ENCODE assay signal across 9 cellular contexts in the genomic region with DNA sequence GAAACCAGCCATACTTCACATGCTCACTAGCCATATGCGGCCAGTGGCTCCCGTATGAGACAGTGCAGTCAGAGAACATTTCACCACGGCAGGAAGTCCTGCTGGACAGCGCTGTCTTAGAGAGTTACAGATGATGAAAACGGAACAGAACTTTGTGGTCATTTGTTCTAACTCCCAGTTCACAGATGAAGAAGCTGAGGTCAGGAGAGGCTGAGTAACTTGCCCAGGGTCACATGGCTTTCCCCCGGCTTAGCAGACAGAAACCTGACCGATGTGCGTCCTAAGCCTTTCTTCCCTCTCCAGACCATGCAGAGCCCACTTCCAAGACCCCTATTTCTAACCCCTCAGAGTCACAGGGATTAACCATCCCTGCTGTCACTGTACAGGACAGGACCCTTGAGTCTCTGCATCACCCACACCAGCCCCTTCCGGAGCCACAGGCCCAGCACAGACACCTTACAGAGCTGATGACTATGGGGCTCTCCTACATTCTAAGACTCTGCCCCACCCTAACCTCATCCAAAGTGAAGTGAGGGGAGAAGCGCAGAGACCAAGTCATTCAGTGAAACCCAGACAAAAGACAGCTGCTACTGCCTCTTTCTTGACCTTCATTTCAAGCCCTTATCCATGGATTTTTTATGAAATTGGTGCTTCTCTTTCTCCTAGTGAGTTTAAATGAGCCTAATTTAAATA.
DNase-seq lines count a peak whose midpoint lies in the region; ATAC-seq and TF ChIP-seq lines count a peak whose summit lies in the region.
"Had no signal": no experiment of that assay in that cellular context is flagged by ENCODE, and none has a peak within 500 bp of the region (broad histone marks: within the 10 kb centered on the region; RNA-seq: fewer than 3 reads in every experiment).

No MANE protein-coding gene starts in this region.

- 81 to 92% methylated on average over 10 of the region's 10 CpGs for WGBS in sigmoid colon, 2 donors

- no peaks in the 10 kb centered on the region for H3K9me3 ChIP-seq in sigmoid colon

- no peak for DNase-seq in activated T-helper 1 cell treated with anti-CD3 and anti-CD28 coated beads, Interleukin-12 subunit alpha, Interleukin-12 subunit beta, Interleukin-2, Interleukin-4 antibody, amounts not matched to agents 30 ng/mL and 10 ng/mL and 1 ng/mL, durations not matched to agents 14 hours and 24 hours and 36 hours (ENCODE audit: low spot score)
- DNase-seq in NCI-H446 (lab: John Stamatoyannopoulos, UW): no peak
- no peak for DNase-seq in NCI-H510A (lab: John Stamatoyannopoulos, UW)
- no peak for DNase-seq in DMS 273 treated with DMSO at 0.1 percent for 48 hours (lab: John Stamatoyannopoulos, UW)
- no peak for DNase-seq in sigmoid colon
- DNase-seq: cortex of kidney had no signal

- peaks cover 0 to 2% (median under 1%) of the 10 kb centered on the region in 4 donors for H3K4me1 ChIP-seq in sigmoid colon

- H3K36me3 ChIP-seq in sigmoid colon: no peaks in the 10 kb centered on the region

- H3K27me3 Mint-ChIP-seq in activated T-helper 1 cell treated with anti-CD3 and anti-CD28 coated beads, Interleukin-12 subunit alpha, Interleukin-12 subunit beta, Interleukin-2, Interleukin-4 antibody, amounts not matched to agents 30 ng/mL and 10 ng/mL and 1 ng/mL, durations not matched to agents 14 hours and 24 hours and 36 hours (ENCODE audit: insufficient read depth): no peaks in the 10 kb centered on the region

- no peaks in the 10 kb centered on the region for H3K27me3 ChIP-seq in sigmoid colon

- intact Hi-C loops in activated T-helper 1 cell treated with anti-CD3 and anti-CD28 coated beads, Interleukin-12 subunit alpha, Interleukin-12 subunit beta, Interleukin-2, Interleukin-4 antibody, amounts not matched to agents 30 ng/mL and 10 ng/mL and 1 ng/mL, durations not matched to agents 14 hours and 24 hours and 36 hours (cut with micrococcal nuclease): loop anchor here (1.0 to 5.0 kb wide), 8 partner anchors 29 to 524 kb away; partner anchors contain the start of genes ABITRAM, CTNNAL1, ELP1 and EPB41L4B
- intact Hi-C loops in sigmoid colon (cut with DNase I): loop anchor here (10.0 kb wide), 1 partner anchor 476 kb away; the partner anchor contains the start of genes ABITRAM and ELP1

- ATAC-seq in GM18499 (IDR thresholded peaks at IDR 0.05; ENCODE audit: insufficient read depth, unreplicated experiment): peak; percentile 61
- peak; percentile 80 for ATAC-seq in GM21381 (IDR thresholded peaks at IDR 0.05; ENCODE audit: unreplicated experiment)
- peak; percentile 77 for ATAC-seq in HG03175 (IDR thresholded peaks at IDR 0.05; ENCODE audit: unreplicated experiment)

- TF ChIP-seq EP300 in sigmoid colon (IDR thresholded peaks at IDR 0.05): no peak

- peak overlapping the region; percentile 65 for H3K4me3 Mint-ChIP-seq in activated T-helper 1 cell treated with anti-CD3 and anti-CD28 coated beads, Interleukin-12 subunit alpha, Interleukin-12 subunit beta, Interleukin-2, Interleukin-4 antibody, amounts not matched to agents 30 ng/mL and 10 ng/mL and 1 ng/mL, durations not matched to agents 14 hours and 24 hours and 36 hours

- peaks cover 3% of the 10 kb centered on the region for H3K36me3 Mint-ChIP-seq in activated T-helper 1 cell treated with anti-CD3 and anti-CD28 coated beads, Interleukin-12 subunit alpha, Interleukin-12 subunit beta, Interleukin-2, Interleukin-4 antibody, amounts not matched to agents 30 ng/mL and 10 ng/mL and 1 ng/mL, durations not matched to agents 14 hours and 24 hours and 36 hours (ENCODE audit: low read depth)

- no peak overlapping the region for H3K4me3 ChIP-seq in sigmoid colon

- TF ChIP-seq POLR2A in sigmoid colon (IDR thresholded peaks at IDR 0.05): no peak

- H3K27ac Mint-ChIP-seq in activated T-helper 1 cell treated with anti-CD3 and anti-CD28 coated beads, Interleukin-12 subunit alpha, Interleukin-12 subunit beta, Interleukin-2, Interleukin-4 antibody, amounts not matched to agents 30 ng/mL and 10 ng/mL and 1 ng/mL, durations not matched to agents 14 hours and 24 hours and 36 hours: peak overlapping the region; percentile 92

- TF ChIP-seq CTCF in sigmoid colon (IDR thresholded peaks at IDR 0.05): no peak

- H3K4me1 Mint-ChIP-seq in activated T-helper 1 cell treated with anti-CD3 and anti-CD28 coated beads, Interleukin-12 subunit alpha, Interleukin-12 subunit beta, Interleukin-2, Interleukin-4 antibody, amounts not matched to agents 30 ng/mL and 10 ng/mL and 1 ng/mL, durations not matched to agents 14 hours and 24 hours and 36 hours (ENCODE audit: low read depth): peaks cover 66% of the 10 kb centered on the region

- H3K9me3 Mint-ChIP-seq in activated T-helper 1 cell treated with anti-CD3 and anti-CD28 coated beads, Interleukin-12 subunit alpha, Interleukin-12 subunit beta, Interleukin-2, Interleukin-4 antibody, amounts not matched to agents 30 ng/mL and 10 ng/mL and 1 ng/mL, durations not matched to agents 14 hours and 24 hours and 36 hours: no peaks in the 10 kb centered on the region

- H3K27ac ChIP-seq in sigmoid colon: no peak overlapping the region
